In the genomic region with DNA sequence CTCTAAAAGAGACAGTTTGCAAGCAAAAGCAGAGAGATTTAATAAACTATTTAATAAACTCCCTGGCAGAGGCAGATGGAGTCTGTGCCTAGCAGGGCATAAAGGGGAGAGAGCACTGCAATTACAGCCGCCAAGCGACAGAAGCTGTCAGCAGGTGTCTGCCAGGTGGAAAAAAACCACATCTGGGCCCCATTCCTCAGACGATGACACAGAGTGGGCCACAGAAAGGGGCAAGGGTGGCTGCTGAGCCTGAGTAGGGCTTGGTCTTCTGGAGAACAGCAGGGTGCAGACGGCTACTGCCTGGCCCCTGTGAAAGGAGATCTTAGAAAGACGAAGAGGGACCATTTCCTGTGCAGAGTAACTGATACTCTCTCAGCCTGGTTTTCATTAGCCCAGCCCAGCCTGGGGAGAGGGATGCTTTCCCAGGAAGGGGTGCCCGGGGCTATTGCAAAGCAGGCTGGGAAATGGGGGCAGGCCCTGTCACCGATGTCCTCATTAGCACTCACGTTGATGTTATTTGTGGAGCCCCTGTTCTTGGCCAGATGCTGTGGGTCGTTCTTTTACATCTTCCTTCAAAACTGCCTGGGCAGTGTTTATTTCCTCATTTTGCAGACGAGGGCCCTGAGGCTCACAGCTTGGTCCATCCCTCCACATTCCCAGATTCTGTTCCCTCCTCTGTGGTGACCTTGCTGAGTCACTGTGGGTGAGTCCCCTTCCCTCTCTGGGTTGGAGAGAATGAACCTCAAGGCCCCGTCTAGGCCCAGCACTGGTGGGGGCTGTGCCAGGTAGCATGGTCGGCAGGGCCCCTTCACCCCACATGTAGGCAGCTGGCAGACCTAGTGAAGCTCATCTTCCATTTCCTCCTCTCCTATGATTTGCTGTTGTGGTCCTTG, we compare ENCODE assay signal across 1 cellular context.
TF ChIP-seq lines count a peak whose summit lies in the region.

No MANE protein-coding gene starts in this region.

TF ChIP-seq in GM23338, 12 proteins besides CTCF, POLR2A, EP300 and RAD21 (continued from another document):
- TF ChIP-seq, protein P1, sequence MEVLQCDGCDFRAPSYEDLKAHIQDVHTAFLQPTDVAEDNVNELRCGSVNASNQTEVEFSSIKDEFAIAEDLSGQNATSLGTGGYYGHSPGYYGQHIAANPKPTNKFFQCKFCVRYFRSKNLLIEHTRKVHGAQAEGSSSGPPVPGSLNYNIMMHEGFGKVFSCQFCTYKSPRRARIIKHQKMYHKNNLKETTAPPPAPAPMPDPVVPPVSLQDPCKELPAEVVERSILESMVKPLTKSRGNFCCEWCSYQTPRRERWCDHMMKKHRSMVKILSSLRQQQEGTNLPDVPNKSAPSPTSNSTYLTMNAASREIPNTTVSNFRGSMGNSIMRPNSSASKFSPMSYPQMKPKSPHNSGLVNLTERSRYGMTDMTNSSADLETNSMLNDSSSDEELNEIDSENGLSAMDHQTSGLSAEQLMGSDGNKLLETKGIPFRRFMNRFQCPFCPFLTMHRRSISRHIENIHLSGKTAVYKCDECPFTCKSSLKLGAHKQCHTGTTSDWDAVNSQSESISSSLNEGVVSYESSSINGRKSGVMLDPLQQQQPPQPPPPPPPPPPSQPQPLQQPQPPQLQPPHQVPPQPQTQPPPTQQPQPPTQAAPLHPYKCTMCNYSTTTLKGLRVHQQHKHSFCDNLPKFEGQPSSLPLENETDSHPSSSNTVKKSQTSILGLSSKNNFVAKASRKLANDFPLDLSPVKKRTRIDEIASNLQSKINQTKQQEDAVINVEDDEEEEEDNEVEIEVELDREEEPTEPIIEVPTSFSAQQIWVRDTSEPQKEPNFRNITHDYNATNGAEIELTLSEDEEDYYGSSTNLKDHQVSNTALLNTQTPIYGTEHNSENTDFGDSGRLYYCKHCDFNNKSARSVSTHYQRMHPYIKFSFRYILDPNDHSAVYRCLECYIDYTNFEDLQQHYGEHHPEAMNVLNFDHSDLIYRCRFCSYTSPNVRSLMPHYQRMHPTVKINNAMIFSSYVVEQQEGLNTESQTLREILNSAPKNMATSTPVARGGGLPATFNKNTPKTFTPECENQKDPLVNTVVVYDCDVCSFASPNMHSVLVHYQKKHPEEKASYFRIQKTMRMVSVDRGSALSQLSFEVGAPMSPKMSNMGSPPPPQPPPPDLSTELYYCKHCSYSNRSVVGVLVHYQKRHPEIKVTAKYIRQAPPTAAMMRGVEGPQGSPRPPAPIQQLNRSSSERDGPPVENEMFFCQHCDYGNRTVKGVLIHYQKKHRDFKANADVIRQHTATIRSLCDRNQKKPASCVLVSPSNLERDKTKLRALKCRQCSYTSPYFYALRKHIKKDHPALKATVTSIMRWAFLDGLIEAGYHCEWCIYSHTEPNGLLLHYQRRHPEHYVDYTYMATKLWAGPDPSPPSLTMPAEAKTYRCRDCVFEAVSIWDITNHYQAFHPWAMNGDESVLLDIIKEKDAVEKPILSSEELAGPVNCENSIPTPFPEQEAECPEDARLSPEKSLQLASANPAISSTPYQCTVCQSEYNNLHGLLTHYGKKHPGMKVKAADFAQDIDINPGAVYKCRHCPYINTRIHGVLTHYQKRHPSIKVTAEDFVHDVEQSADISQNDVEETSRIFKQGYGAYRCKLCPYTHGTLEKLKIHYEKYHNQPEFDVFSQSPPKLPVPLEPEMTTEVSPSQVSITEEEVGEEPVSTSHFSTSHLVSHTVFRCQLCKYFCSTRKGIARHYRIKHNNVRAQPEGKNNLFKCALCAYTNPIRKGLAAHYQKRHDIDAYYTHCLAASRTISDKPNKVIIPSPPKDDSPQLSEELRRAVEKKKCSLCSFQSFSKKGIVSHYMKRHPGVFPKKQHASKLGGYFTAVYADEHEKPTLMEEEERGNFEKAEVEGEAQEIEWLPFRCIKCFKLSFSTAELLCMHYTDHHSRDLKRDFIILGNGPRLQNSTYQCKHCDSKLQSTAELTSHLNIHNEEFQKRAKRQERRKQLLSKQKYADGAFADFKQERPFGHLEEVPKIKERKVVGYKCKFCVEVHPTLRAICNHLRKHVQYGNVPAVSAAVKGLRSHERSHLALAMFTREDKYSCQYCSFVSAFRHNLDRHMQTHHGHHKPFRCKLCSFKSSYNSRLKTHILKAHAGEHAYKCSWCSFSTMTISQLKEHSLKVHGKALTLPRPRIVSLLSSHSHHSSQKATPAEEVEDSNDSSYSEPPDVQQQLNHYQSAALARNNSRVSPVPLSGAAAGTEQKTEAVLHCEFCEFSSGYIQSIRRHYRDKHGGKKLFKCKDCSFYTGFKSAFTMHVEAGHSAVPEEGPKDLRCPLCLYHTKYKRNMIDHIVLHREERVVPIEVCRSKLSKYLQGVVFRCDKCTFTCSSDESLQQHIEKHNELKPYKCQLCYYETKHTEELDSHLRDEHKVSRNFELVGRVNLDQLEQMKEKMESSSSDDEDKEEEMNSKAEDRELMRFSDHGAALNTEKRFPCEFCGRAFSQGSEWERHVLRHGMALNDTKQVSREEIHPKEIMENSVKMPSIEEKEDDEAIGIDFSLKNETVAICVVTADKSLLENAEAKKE (CRISPR knock-in tag; IDR thresholded peaks at IDR 0.05) = no peak
- TF ChIP-seq, protein P2, sequence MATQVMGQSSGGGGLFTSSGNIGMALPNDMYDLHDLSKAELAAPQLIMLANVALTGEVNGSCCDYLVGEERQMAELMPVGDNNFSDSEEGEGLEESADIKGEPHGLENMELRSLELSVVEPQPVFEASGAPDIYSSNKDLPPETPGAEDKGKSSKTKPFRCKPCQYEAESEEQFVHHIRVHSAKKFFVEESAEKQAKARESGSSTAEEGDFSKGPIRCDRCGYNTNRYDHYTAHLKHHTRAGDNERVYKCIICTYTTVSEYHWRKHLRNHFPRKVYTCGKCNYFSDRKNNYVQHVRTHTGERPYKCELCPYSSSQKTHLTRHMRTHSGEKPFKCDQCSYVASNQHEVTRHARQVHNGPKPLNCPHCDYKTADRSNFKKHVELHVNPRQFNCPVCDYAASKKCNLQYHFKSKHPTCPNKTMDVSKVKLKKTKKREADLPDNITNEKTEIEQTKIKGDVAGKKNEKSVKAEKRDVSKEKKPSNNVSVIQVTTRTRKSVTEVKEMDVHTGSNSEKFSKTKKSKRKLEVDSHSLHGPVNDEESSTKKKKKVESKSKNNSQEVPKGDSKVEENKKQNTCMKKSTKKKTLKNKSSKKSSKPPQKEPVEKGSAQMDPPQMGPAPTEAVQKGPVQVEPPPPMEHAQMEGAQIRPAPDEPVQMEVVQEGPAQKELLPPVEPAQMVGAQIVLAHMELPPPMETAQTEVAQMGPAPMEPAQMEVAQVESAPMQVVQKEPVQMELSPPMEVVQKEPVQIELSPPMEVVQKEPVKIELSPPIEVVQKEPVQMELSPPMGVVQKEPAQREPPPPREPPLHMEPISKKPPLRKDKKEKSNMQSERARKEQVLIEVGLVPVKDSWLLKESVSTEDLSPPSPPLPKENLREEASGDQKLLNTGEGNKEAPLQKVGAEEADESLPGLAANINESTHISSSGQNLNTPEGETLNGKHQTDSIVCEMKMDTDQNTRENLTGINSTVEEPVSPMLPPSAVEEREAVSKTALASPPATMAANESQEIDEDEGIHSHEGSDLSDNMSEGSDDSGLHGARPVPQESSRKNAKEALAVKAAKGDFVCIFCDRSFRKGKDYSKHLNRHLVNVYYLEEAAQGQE (IDR thresholded peaks at IDR 0.05; ENCODE audit: unreplicated experiment) = no peak
- no peak for TF ChIP-seq POLR2AphosphoS5 (IDR thresholded peaks at IDR 0.05; ENCODE audit: low read depth)
- no peak for TF ChIP-seq CREB1 (CRISPR knock-in tag; IDR thresholded peaks at IDR 0.05; ENCODE audit: low read depth)
- no peak for TF ChIP-seq ZNF331 (CRISPR knock-in tag; IDR thresholded peaks at IDR 0.05; ENCODE audit: low read depth)
- TF ChIP-seq EZH2 (IDR thresholded peaks at IDR 0.05; ENCODE audit: low read depth, unreplicated experiment) = no peak
